10 cellular contexts compared by ENCODE assay signal in genomic region chr4:184168406-184169019, GRCh38. TPM values are rescaled to one million over a fixed set of nuclear protein-coding genes. Genes with fewer than 3 reads are reported as not detected.
DNase-seq lines count a peak whose midpoint lies in the region; ATAC-seq, FAIRE-seq and TF ChIP-seq lines count a peak whose summit lies in the region.
"Had no signal": no experiment of that assay in that cellular context is flagged by ENCODE, and none has a peak within 500 bp of the region (broad histone marks: within the 10 kb centered on the region; RNA-seq: fewer than 3 reads in every experiment).

No MANE protein-coding gene starts in this region.

- peaks cover 48% of the 10 kb centered on the region for H3K27me3 Mint-ChIP-seq in activated CD8-positive, alpha-beta T cell treated with anti-CD3 and anti-CD28 coated beads for 36 hours

- H3K18ac ChIP-seq in H1 (ENCODE audit: extremely low read depth, low read length): no peak overlapping the region

- intact Hi-C loops in activated CD8-positive, alpha-beta T cell treated with anti-CD3 and anti-CD28 coated beads for 36 hours (cut with micrococcal nuclease): no loop called here

- H3K23ac ChIP-seq in H1 (ENCODE audit: insufficient read length): no peak overlapping the region

- no peak overlapping the region for H3K27ac ChIP-seq in H1 (ENCODE audit: low read depth, low read length)
- peak overlapping the region; percentile 31 for H3K27ac ChIP-seq in mesodermal cell (ENCODE audit: low read depth, low read length, severe bottlenecking)
- H3K27ac ChIP-seq: skin epidermis had no signal

- H2BK12ac ChIP-seq in H1 (ENCODE audit: low read depth, low read length): no peak overlapping the region

- H2AK5ac ChIP-seq in H1 (ENCODE audit: low read depth, low read length): no peak overlapping the region

- no peak overlapping the region for H3K4me3 Mint-ChIP-seq in activated CD8-positive, alpha-beta T cell treated with anti-CD3 and anti-CD28 coated beads for 36 hours

- H3K4me1 Mint-ChIP-seq in activated CD8-positive, alpha-beta T cell treated with anti-CD3 and anti-CD28 coated beads for 36 hours (ENCODE audit: low read depth): peaks cover 6% of the 10 kb centered on the region

- H3K79me1 ChIP-seq in H1 (ENCODE audit: low read depth, low read length): no peaks in the 10 kb centered on the region

- CTCF ChIA-PET in activated CD8-positive, alpha-beta T cell treated with anti-CD3 and anti-CD28 coated beads for 36 hours (lab: Charles Lee): interaction anchor here (0.8 to 3.4 kb wide), 14 partner anchors 10 to 352 kb away, joined by 3 to 18 read pairs (median 3); no protein-coding TSS in a partner anchor
- CTCF ChIA-PET in H1 (lab: Charles Lee; ENCODE audit: partially characterized antibody): interaction anchor here (0.9 to 10.2 kb wide), 20 partner anchors 8 to 449 kb away, joined by 3 to 151 read pairs (median 4); no protein-coding TSS in a partner anchor

- H2AFZ ChIP-seq in H1 (ENCODE audit: low read length): no peak overlapping the region

- DNase-seq in DMS 273 (lab: John Stamatoyannopoulos, UW; ENCODE audit: unreplicated experiment): peak; percentile 61
- no peak for DNase-seq in DMS 273 treated with DMSO at 0.1 percent for 48 hours (lab: John Stamatoyannopoulos, UW)
- peak; percentile 52 for DNase-seq in NCI-H2196 (lab: John Stamatoyannopoulos, UW; ENCODE audit: unreplicated experiment)
- DNase-seq in activated CD8-positive, alpha-beta T cell treated with anti-CD3 and anti-CD28 coated beads for 36 hours: peak; percentile 66
- peak; percentile 77 to 92 for DNase-seq in H1 (ENCODE audit: low read depth in 1 of 2, low spot score in 2 of 2)
- DNase-seq in stimulated activated CD8-positive, alpha-beta memory T cell treated with anti-CD3 and anti-CD28 coated beads, Interleukin-2, amount 100 ng/mL, for 48 hours (ENCODE audit: low read depth in 2 of 2): peak; percentile 55

- H4K20me1 ChIP-seq in H1 (replicated peaks in 1 of 2; ENCODE audit: control insufficient read depth in 1 of 2, insufficient read depth in 2 of 2, low read length in 2 of 2): no peaks in the 10 kb centered on the region

- H3K9me3 ChIP-seq in H1 (ENCODE audit: insufficient read depth in 2 of 2, low read depth in 1 of 2, low read length in 1 of 2): no peaks in the 10 kb centered on the region
- no peaks in the 10 kb centered on the region for H3K9me3 ChIP-seq in mesodermal cell (ENCODE audit: control insufficient read depth, low read length)

- no peak overlapping the region for H2BK120ac ChIP-seq in H1 (replicated peaks; ENCODE audit: low read depth, low read length)

- ATAC-seq in HG02763 (IDR thresholded peaks at IDR 0.05; ENCODE audit: unreplicated experiment): peak; percentile 71
- peak; percentile 89 for ATAC-seq in activated CD8-positive, alpha-beta T cell treated with anti-CD3 and anti-CD28 coated beads for 36 hours

- H3K4ac ChIP-seq in H1 (replicated peaks; ENCODE audit: insufficient read length, low read depth, low read length): no peak overlapping the region

- 0 out of 2 replicates have a peak overlapping the region, but pooled peaks have one; percentile 68 for H4K8ac ChIP-seq in H1 (ENCODE audit: extremely low read depth, insufficient read depth, low read length)

- no peaks in the 10 kb centered on the region for H3K79me2 ChIP-seq in H1 (ENCODE audit: control insufficient read depth in 1 of 2, insufficient read depth in 2 of 2, low read length in 2 of 2)

- POLR2A ChIA-PET in activated CD8-positive, alpha-beta T cell treated with anti-CD3 and anti-CD28 coated beads for 36 hours (lab: Charles Lee): interaction anchor here (0.6 kb wide), 1 partner anchor 290 kb away, joined by 3 read pairs; no protein-coding TSS in a partner anchor
- POLR2A ChIA-PET in H1 (lab: Charles Lee; ENCODE audit: partially characterized antibody): no interaction called here

- H3K4me1 ChIP-seq in H1 (replicated peaks in 1 of 4; ENCODE audit: control insufficient read depth in 3 of 4, insufficient read depth in 4 of 4, low read length in 3 of 4) (peaks cover 12 to 28% (median 17%) of the 10 kb centered on the region in 4 experiments), mesodermal cell (ENCODE audit: control insufficient read depth, insufficient read depth, low read length, poor library complexity, severe bottlenecking) (peaks cover 41% of the 10 kb centered on the region)

- no peak for TF ChIP-seq POLR2A in H1 (IDR thresholded peaks at IDR 0.05; ENCODE audit: control extremely low read depth in 1 of 2, low read depth in 2 of 2, low read length in 2 of 2)

- H4K91ac ChIP-seq in H1 (replicated peaks; ENCODE audit: insufficient read length, low read length): no peak overlapping the region

- H3K36me3 Mint-ChIP-seq in activated CD8-positive, alpha-beta T cell treated with anti-CD3 and anti-CD28 coated beads for 36 hours (ENCODE audit: low read depth): no peaks in the 10 kb centered on the region

- H3K27me3 ChIP-seq in H1 (replicated peaks in 1 of 4; ENCODE audit: control insufficient read depth in 3 of 4, extremely low read depth in 1 of 4, insufficient read depth in 3 of 4, low read length in 3 of 4): no peaks in the 10 kb centered on the region; a peak in 2 of 7 replicates

- FAIRE-seq in H1 (lab: Jason Lieb, UNC): no peak
- FAIRE-seq: A204.1 had no signal

- H3K27ac Mint-ChIP-seq in activated CD8-positive, alpha-beta T cell treated with anti-CD3 and anti-CD28 coated beads for 36 hours: no peak overlapping the region

- H4K5ac ChIP-seq in H1 (ENCODE audit: insufficient read length, low read depth, low read length): no peak overlapping the region

- H2BK5ac ChIP-seq in H1 (ENCODE audit: low read depth, low read length): no peak overlapping the region

- 29% methylated on average over 25 of the region's 33 CpGs; no CpG with 5 or more reads in 1 of the 2 experiments for WGBS in H1 (ENCODE audit: extremely low coverage in 1 of 2, insufficient coverage in 1 of 2, insufficient read length in 1 of 2, insufficient replicate concordance in 2 of 2, low coverage in 1 of 2, low lambda C conversion rate in 2 of 2, missing lambda C conversion rate in 1 of 2), 2 experiments
- WGBS in mesodermal cell (ENCODE audit: insufficient coverage in 2 of 2), 2 experiments: 5 to 24% methylated on average over 20 to 29 of the region's 33 CpGs

- no peaks in the 10 kb centered on the region; the same call in 1 of the 2 replicates for H3K23me2 ChIP-seq in H1 (ENCODE audit: low read depth, low read length)

- H3K4me3 ChIP-seq in H1 (ENCODE audit: extremely low read depth in 1 of 4, insufficient read depth in 2 of 4, low read depth in 3 of 4, low read length in 4 of 4): peak overlapping the region in 1 of 4 experiments; percentile 41; a peak in 2 of 8 replicates
- no peak overlapping the region for H3K4me3 ChIP-seq in mesodermal cell (ENCODE audit: extremely low read depth, insufficient read depth, low read length, poor library complexity, severe bottlenecking)
- H3K4me3 ChIP-seq: skin epidermis had no signal

- H2BK15ac ChIP-seq in H1 (ENCODE audit: low read length): no peak overlapping the region

- no peaks in the 10 kb centered on the region for H3K9me3 Mint-ChIP-seq in activated CD8-positive, alpha-beta T cell treated with anti-CD3 and anti-CD28 coated beads for 36 hours

- no peaks in the 10 kb centered on the region for H3K36me3 ChIP-seq in H1 (ENCODE audit: control insufficient read depth in 2 of 4, insufficient read depth in 4 of 4, low read length in 3 of 4)
- H3K36me3 ChIP-seq in mesodermal cell (ENCODE audit: control insufficient read depth, insufficient read depth, low read length): no peaks in the 10 kb centered on the region

- no peak overlapping the region for H3K9ac ChIP-seq in H1 (replicated peaks in 1 of 4; ENCODE audit: extremely low read depth in 1 of 4, low read depth in 3 of 4, low read length in 3 of 4)

- peak; percentile 78 to 86 for TF ChIP-seq RAD21 in H1 (IDR thresholded peaks at IDR 0.05 in 1 of 2, conservative IDR thresholded peaks at IDR 0.05 in 1 of 2; ENCODE audit: low read depth in 2 of 2, low read length in 2 of 2)

- 0 out of 3 replicates have a peak, but pooled peaks of 1 of the 2 experiments have one; percentile 33 for TF ChIP-seq EP300 in H1 (IDR thresholded peaks at IDR 0.05; ENCODE audit: borderline replicate concordance in 1 of 2, low read depth in 2 of 2, low read length in 2 of 2)

- H3K14ac ChIP-seq in H1 (ENCODE audit: insufficient read length): no peak overlapping the region

- H3K56ac ChIP-seq in H1 (replicated peaks; ENCODE audit: insufficient read length, low read depth, low read length): no peak overlapping the region

- TF ChIP-seq CTCF in activated CD8-positive, alpha-beta T cell treated with anti-CD3 and anti-CD28 coated beads for 36 hours (IDR thresholded peaks at IDR 0.05): peak; percentile 95
- peak; percentile 91 to 96 (median 92) for TF ChIP-seq CTCF in H1 (IDR thresholded peaks at IDR 0.05; ENCODE audit: control extremely low read depth in 1 of 3, insufficient read depth in 1 of 3, low read depth in 1 of 3, low read length in 3 of 3)

- H2BK20ac ChIP-seq in H1 (ENCODE audit: low read length): peak overlapping the region; percentile 35; the same call in 1 of the 2 replicates

- H3K4me2 ChIP-seq in H1 (ENCODE audit: insufficient read depth in 1 of 2, low read depth in 2 of 2, low read length in 2 of 2): peak overlapping the region; percentile 14 to 55

TF ChIP-seq in H1, 55 proteins besides CTCF, POLR2A, EP300 and RAD21 (continues in another document):
- TF ChIP-seq E2F6 (IDR thresholded peaks at IDR 0.05) (0 out of 2 replicates have a peak, but pooled peaks have one; percentile 36), TBP (IDR thresholded peaks at IDR 0.05; ENCODE audit: low read depth, low read length) (no peak), POU5F1 (IDR thresholded peaks at IDR 0.05; ENCODE audit: low read depth, low read length) (no peak), ZNF274 (IDR thresholded peaks at IDR 0.05; ENCODE audit: borderline replicate concordance, extremely low read depth, low read length) (no peak)

RNA-seq across cellular contexts. Expression of gene ENPP6, which starts 49.2 kb away (rescaled TPM):
- total RNA-seq in activated CD8-positive, alpha-beta T cell treated with anti-CD3 and anti-CD28 coated beads for 36 hours: under 1 TPM; 0.27 to 0.40 TPM
- 0.20 and 0.23 TPM in 2 replicates for total RNA-seq in H1 (2021; fragmentation: NEBNext Ultra II Directional; extraction: Animal tissue kit (Norgen Biotek cat#: 25700))
- polyA plus RNA-seq in H1 (2011; rRNA removed): 0.08 and 0.11 TPM in 2 replicates
- polyA plus RNA-seq in H1 (2011; cell fraction: cytosol; rRNA removed): 0.12 TPM
- 0.11 TPM for polyA plus RNA-seq in H1 (2011; cell fraction: nucleus; rRNA removed)
- polyA plus RNA-seq in H1 (2012, experiment 1 of 2): 0.07 to 0.23 TPM (median 0.18 TPM) in 3 of 4 replicates, not detected in the other
- polyA plus RNA-seq in H1 (2012, experiment 2 of 2): 0.08 TPM
- 0.20 TPM for polyA plus RNA-seq in H1 (2013, experiment 1 of 2)
- polyA plus RNA-seq in H1 (2013, experiment 2 of 2): 0.11 TPM
- 0.19 and 0.22 TPM in 2 replicates for polyA minus RNA-seq in H1 (2011; rRNA and poly(A)+ RNA removed)
- polyA minus RNA-seq in H1 (2011; cell fraction: cytosol; rRNA and poly(A)+ RNA removed): not detected
- 0.40 TPM for polyA minus RNA-seq in H1 (2011; cell fraction: nucleus; rRNA and poly(A)+ RNA removed)
- polyA plus RNA-seq in mesodermal cell (2013, experiment 1 of 2): not detected
- polyA plus RNA-seq in mesodermal cell (2013, experiment 2 of 2): 0.10 TPM
